In the genomic region with DNA sequence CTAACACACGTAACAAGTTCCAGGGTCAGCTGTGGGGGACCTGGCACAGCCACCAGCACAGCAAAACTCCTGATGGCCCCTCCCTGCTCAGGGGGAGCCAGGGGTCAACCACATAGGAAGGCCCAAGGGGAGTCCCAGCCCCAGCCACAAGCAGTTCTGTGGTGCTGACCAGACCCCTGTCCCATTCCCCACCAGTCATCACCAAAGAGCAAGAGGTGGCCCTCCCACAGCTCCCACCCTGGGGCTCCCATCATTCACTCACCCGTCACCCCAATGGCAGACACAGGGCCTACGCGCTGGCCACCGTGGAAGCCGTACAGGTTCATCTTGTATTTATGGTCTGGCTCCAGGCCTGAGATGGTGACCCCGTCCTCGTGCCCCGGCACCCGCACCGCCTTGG, we compare ENCODE assay signal across 1 cellular context. TPM values are rescaled to one million over a fixed set of nuclear protein-coding genes. Genes with fewer than 3 reads are reported as not detected.
"Had no signal": no experiment of that assay in that cellular context is flagged by ENCODE, and none has a peak within 500 bp of the region (broad histone marks: within the 10 kb centered on the region; RNA-seq: fewer than 3 reads in every experiment).

No MANE protein-coding gene starts in this region.

RNA-seq across cellular contexts. Expression of a gene that starts 11.5 kb away (rescaled TPM):
- total RNA-seq: activated B cell treated with CpG ODN at 0.5 μM for 24 hours had no signal
